ENCODE assay signal across 18 cellular contexts in genomic region chr5:143390941-143391340, GRCh38. TPM values are rescaled to one million over a fixed set of nuclear protein-coding genes. Genes with fewer than 3 reads are reported as not detected.
DNase-seq lines count a peak whose midpoint lies in the region.
"Had no signal": no experiment of that assay in that cellular context is flagged by ENCODE, and none has a peak within 500 bp of the region (broad histone marks: within the 10 kb centered on the region; RNA-seq: fewer than 3 reads in every experiment).

No MANE protein-coding gene starts in this region.

- H3K4me3 ChIP-seq in GM23248 (peak overlapping the region; percentile 52), adipocyte (ENCODE audit: low read length) (peak overlapping the region; percentile 45)
- H3K4me3 ChIP-seq: MG63 had no signal

- no peak overlapping the region for H2AFZ ChIP-seq in GM23248

- H3K27ac ChIP-seq in GM23248, result peak overlapping the region; percentile 17
- H3K27ac ChIP-seq: C4-2B had no signal

- no peaks in the 10 kb centered on the region for H3K27me3 ChIP-seq in GM23248 (replicated peaks; ENCODE audit: insufficient read depth)
- no peaks in the 10 kb centered on the region for H3K27me3 ChIP-seq in adipocyte (replicated peaks; ENCODE audit: control insufficient read depth, insufficient read depth, low read length)
- H3K27me3 ChIP-seq: MG63 had no signal

- H3K9me3 ChIP-seq in GM23248 (ENCODE audit: low read depth) (no peaks in the 10 kb centered on the region), adipocyte (ENCODE audit: control insufficient read depth, low read length) (no peaks in the 10 kb centered on the region)

- H3K36me3 ChIP-seq in GM23248 (ENCODE audit: low read depth), result 0 out of 2 replicates have a peak, but pooled peaks cover 7% of the 10 kb centered on the region
- peaks cover 12% of the 10 kb centered on the region for H3K36me3 ChIP-seq in adipocyte (ENCODE audit: control insufficient read depth, insufficient read depth, low read length, severe bottlenecking)

- H3K79me2 ChIP-seq in GM23248 (ENCODE audit: insufficient read depth), result peaks cover 100% of the 10 kb centered on the region

- no peaks in the 10 kb centered on the region for H3K9me2 ChIP-seq in GM23248 (ENCODE audit: insufficient read depth)

- 0 to 3% methylated on average over 2 of the region's 2 CpGs for WGBS in GM23248 (ENCODE audit: low coverage in 1 of 2, low lambda C conversion rate in 2 of 2, missing lambda C conversion rate in 2 of 2), 2 experiments

- H3K4me2 ChIP-seq in GM23248 (ENCODE audit: unreplicated experiment), result peak overlapping the region; percentile 74

- DNase-seq in GM23248, result peak; percentile 44
- DNase-seq in adipocyte (ENCODE audit: low read depth), result peak; percentile 61
- DNase-seq in fibroblast of peridontal ligament (ENCODE audit: extremely low read depth), result peak; percentile 51
- no peak for DNase-seq in D341Med (ENCODE audit: low spot score)
- no peak for DNase-seq in NCI-H1694 treated with DMSO at 0.1 percent for 48 hours (lab: John Stamatoyannopoulos, UW)
- no peak for DNase-seq in pons (ENCODE audit: low spot score)
- DNase-seq in activated CD4-positive, alpha-beta T cell treated with anti-CD3 and anti-CD28 coated beads, Interleukin-2, amount 50 U/mL, for 1 hour, result no peak
- DNase-seq: ACHN, AML-193, DMS79, MG63, NCI-H1092, NCI-H2081 treated with DMSO at 0.1 percent for 48 hours, NCI-H510A treated with DMSO at 0.1 percent for 48 hours, NCI-H774, OCI-M1, Right ventricle myocardium superior had no signal

- in situ Hi-C loops in GM23248 (cut with MboI), result loop anchor here (10.0 kb wide), 2 partner anchors 366 to 466 kb away; no protein-coding TSS in a partner anchor

- peaks cover 34% of the 10 kb centered on the region for H3F3A ChIP-seq in GM23248 (ENCODE audit: insufficient read depth)

- H3K4me1 ChIP-seq in GM23248 (ENCODE audit: insufficient read depth) (peaks cover 94% of the 10 kb centered on the region), adipocyte (ENCODE audit: control insufficient read depth, insufficient read depth, low read length) (peaks cover 64% of the 10 kb centered on the region)

- peaks cover 79% of the 10 kb centered on the region for H4K20me1 ChIP-seq in GM23248 (ENCODE audit: insufficient read depth)

- peak overlapping the region; percentile 8; the same call in 1 of the 2 replicates for H3K9ac ChIP-seq in GM23248
- peak overlapping the region; percentile 52 for H3K9ac ChIP-seq in adipocyte (ENCODE audit: low read length)

RNA-seq across cellular contexts. Expression of gene NR3C1, which starts 12.5 kb away (rescaled TPM):
- 121 and 125 TPM in 2 replicates for total RNA-seq in GM23248 (2014; rRNA removed; shearing (Covaris generic))
- polyA plus RNA-seq in GM23248 (2016; fragmentation: Nextera tagmentation; extraction: Ambion mirVana), result 100 and 103 TPM in 2 replicates

Comparison
In these comparisons a context has a peak if more than half of its experiments do, and no peak if none do; other contexts are left out.
1. DNase-seq: peak in GM23248 (single experiment), adipocyte (single experiment) and fibroblast of peridontal ligament (single experiment); none in D341Med (single experiment), NCI-H1694 treated with DMSO at 0.1 percent for 48 hours (single experiment), pons (single experiment) and activated CD4-positive, alpha-beta T cell treated with anti-CD3 and anti-CD28 coated beads, Interleukin-2, amount 50 U/mL, for 1 hour (single experiment).